ENCODE assay signal across 27 cellular contexts in the genomic region with DNA sequence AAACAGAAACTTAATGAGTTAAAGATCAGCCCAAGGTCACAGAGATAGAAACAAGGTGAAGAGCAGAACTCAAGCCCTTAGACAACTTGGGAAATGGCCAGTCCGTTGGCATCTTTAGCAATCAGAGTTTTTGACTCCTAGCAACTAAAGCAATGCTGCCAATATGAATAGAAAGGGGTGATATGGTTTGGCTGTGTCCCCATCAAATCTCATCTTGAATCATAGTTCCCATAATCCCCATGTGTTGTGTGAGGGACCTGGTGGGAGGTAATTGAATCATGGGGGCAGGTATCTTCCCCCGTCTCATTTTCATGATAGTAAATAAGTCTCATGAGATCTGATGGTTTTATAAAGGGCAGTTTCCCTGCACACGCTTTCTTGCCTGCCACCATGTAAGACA.
"Had no signal": no experiment of that assay in that cellular context is flagged by ENCODE, and none has a peak within 500 bp of the region (broad histone marks: within the 10 kb centered on the region; RNA-seq: fewer than 3 reads in every experiment).

No MANE protein-coding gene starts in this region.

- H3K27ac Mint-ChIP-seq: stimulated activated effector memory CD8-positive, alpha-beta T cell treated with anti-CD3 and anti-CD28 coated beads, Interleukin-12 subunit alpha, Interleukin-12 subunit beta, amount 100 ng/mL, for 72 hours; stimulated activated memory B cell treated with anti-CD40 and anti-IgM and Interleukin-4, amounts not matched to agents 10 μg/mL and 1 μg/mL and 100 μg/mL, for 72 hours; stimulated activated naive B cell treated with anti-CD40 and anti-IgM and Interleukin-4, amounts not matched to agents 10 μg/mL and 1 μg/mL and 100 μg/mL, for 72 hours; stimulated activated naive CD8-positive, alpha-beta T cell treated with anti-CD3 and anti-CD28 coated beads, Interleukin-15, amount 100 ng/mL, for 72 hours; stimulated activated naive CD8-positive, alpha-beta T cell treated with anti-CD3 and anti-CD28 coated beads, Interleukin-15, Interleukin-2, amounts not matched to agents 100 ng/mL and 50 ng/mL, for 24 hours; type B pancreatic cell had no signal

- H3K4me3 ChIP-seq: stomach, suprapubic skin, testis, thoracic aorta, thyroid gland, tibial artery, tibial nerve, transverse colon, upper lobe of left lung, upper lobe of right lung, vagina had no signal

- H3K4me3 Mint-ChIP-seq: stimulated activated effector memory CD8-positive, alpha-beta T cell treated with anti-CD3 and anti-CD28 coated beads, Interleukin-12 subunit alpha, Interleukin-12 subunit beta, amount 100 ng/mL, for 72 hours; stimulated activated memory B cell treated with anti-CD40 and anti-IgM and Interleukin-4, amounts not matched to agents 10 μg/mL and 1 μg/mL and 100 μg/mL, for 72 hours; stimulated activated naive B cell treated with anti-CD40 and anti-IgM and Interleukin-4, amounts not matched to agents 10 μg/mL and 1 μg/mL and 100 μg/mL, for 72 hours; stimulated activated naive CD8-positive, alpha-beta T cell treated with anti-CD3 and anti-CD28 coated beads, Interleukin-15, amount 100 ng/mL, for 72 hours; stimulated activated naive CD8-positive, alpha-beta T cell treated with anti-CD3 and anti-CD28 coated beads, Interleukin-15, Interleukin-2, amounts not matched to agents 100 ng/mL and 50 ng/mL, for 24 hours; type B pancreatic cell had no signal

- H3K27me3 ChIP-seq: stomach, suprapubic skin, testis, thyroid gland, tibial nerve, transverse colon, upper lobe of left lung, upper lobe of right lung, vagina had no signal

- H3K36me3 Mint-ChIP-seq: stimulated activated effector memory CD8-positive, alpha-beta T cell treated with anti-CD3 and anti-CD28 coated beads, Interleukin-12 subunit alpha, Interleukin-12 subunit beta, amount 100 ng/mL, for 72 hours; stimulated activated memory B cell treated with anti-CD40 and anti-IgM and Interleukin-4, amounts not matched to agents 10 μg/mL and 1 μg/mL and 100 μg/mL, for 72 hours; stimulated activated naive B cell treated with anti-CD40 and anti-IgM and Interleukin-4, amounts not matched to agents 10 μg/mL and 1 μg/mL and 100 μg/mL, for 72 hours; type B pancreatic cell had no signal

- H3K27me3 Mint-ChIP-seq: stimulated activated naive CD8-positive, alpha-beta T cell treated with anti-CD3 and anti-CD28 coated beads, Interleukin-15, amount 100 ng/mL, for 72 hours; type B pancreatic cell had no signal

- H3K4me1 ChIP-seq: stomach, suprapubic skin, testis, thyroid gland, tibial artery, transverse colon, vagina had no signal

- H3K9me3 Mint-ChIP-seq: stimulated activated effector memory CD8-positive, alpha-beta T cell treated with anti-CD3 and anti-CD28 coated beads, Interleukin-12 subunit alpha, Interleukin-12 subunit beta, amount 100 ng/mL, for 72 hours; stimulated activated naive CD8-positive, alpha-beta T cell treated with anti-CD3 and anti-CD28 coated beads, Interleukin-15, amount 100 ng/mL, for 72 hours; stimulated activated naive CD8-positive, alpha-beta T cell treated with anti-CD3 and anti-CD28 coated beads, Interleukin-15, Interleukin-2, amounts not matched to agents 100 ng/mL and 50 ng/mL, for 24 hours had no signal

- DNase-seq: stimulated activated CD4-positive, alpha-beta T cell treated with anti-CD3 and anti-CD28 coated beads, Interleukin-2, amount 100 ng/mL, for 48 hours; stimulated activated CD4-positive, alpha-beta T cell treated with anti-CD3 and anti-CD28 coated beads, Interleukin-4, amount 100 ng/mL, for 1 hour; stimulated activated CD4-positive, alpha-beta T cell treated with anti-CD3 and anti-CD28 coated beads, Interleukin-4, amount 100 ng/mL, for 24 hours; stimulated activated CD4-positive, alpha-beta T cell treated with anti-CD3 and anti-CD28 coated beads, Interleukin-4, amount 100 ng/mL, for 4 hours; stimulated activated CD8-positive, alpha-beta memory T cell treated with anti-CD3 and anti-CD28 coated beads, Interleukin-4, amount 100 ng/mL, for 48 hours; stimulated activated naive B cell treated with anti-CD40 and anti-IgM and Interleukin-4, amounts not matched to agents 10 μg/mL and 1 μg/mL and 100 μg/mL, for 72 hours; stimulated activated naive CD4-positive, alpha-beta T cell; stimulated activated naive CD4-positive, alpha-beta T cell treated with Interleukin-2 at 50 U/mL for 16 hours; stimulated activated naive CD8-positive, alpha-beta T cell treated with anti-CD3 and anti-CD28 coated beads, Interleukin-15, amount 100 ng/mL, for 72 hours; stimulated activated naive CD8-positive, alpha-beta T cell treated with anti-CD3 and anti-CD28 coated beads, Interleukin-15, Interleukin-2, amounts not matched to agents 100 U/mL and 50 U/mL, for 24 hours; stomach; substantia nigra; testis; tibial artery; transverse colon; trophoblast cell; upper lobe of right lung had no signal

- H3K4me1 Mint-ChIP-seq: stimulated activated effector memory CD8-positive, alpha-beta T cell treated with anti-CD3 and anti-CD28 coated beads, Interleukin-12 subunit alpha, Interleukin-12 subunit beta, amount 100 ng/mL, for 72 hours; stimulated activated memory B cell treated with anti-CD40 and anti-IgM and Interleukin-4, amounts not matched to agents 10 μg/mL and 1 μg/mL and 100 μg/mL, for 72 hours; stimulated activated naive B cell treated with anti-CD40 and anti-IgM and Interleukin-4, amounts not matched to agents 10 μg/mL and 1 μg/mL and 100 μg/mL, for 72 hours; stimulated activated naive CD8-positive, alpha-beta T cell treated with anti-CD3 and anti-CD28 coated beads, Interleukin-15, amount 100 ng/mL, for 72 hours had no signal

- H3K9me3 ChIP-seq: suprapubic skin, testis, thoracic aorta, thyroid gland, tibial artery, transverse colon, upper lobe of left lung, upper lobe of right lung, vagina had no signal

- H3K27ac ChIP-seq: stomach, suprapubic skin, testis, thoracic aorta, thyroid gland, tibial artery, transverse colon, upper lobe of left lung, upper lobe of right lung, vagina had no signal

- H3K36me3 ChIP-seq: stomach, suprapubic skin, thoracic aorta, thyroid gland, tibial artery, tibial nerve, transverse colon, upper lobe of left lung, upper lobe of right lung, vagina had no signal
